26 cellular contexts compared by ENCODE assay signal in genomic region chr2:45203400-45203799, GRCh38.
"Had no signal": no experiment of that assay in that cellular context is flagged by ENCODE, and none has a peak within 500 bp of the region (broad histone marks: within the 10 kb centered on the region; RNA-seq: fewer than 3 reads in every experiment).

No MANE protein-coding gene starts in this region.

- H3K4me3 ChIP-seq: stomach, suprapubic skin, testis, thoracic aorta, thyroid gland, tibial artery, tibial nerve, transverse colon, upper lobe of left lung, upper lobe of right lung, uterus, vagina had no signal

- H3K36me3 ChIP-seq: stomach, suprapubic skin, thoracic aorta, thyroid gland, tibial artery, tibial nerve, transverse colon, upper lobe of left lung, upper lobe of right lung, uterus, vagina had no signal

- DNase-seq: stimulated activated CD4-positive, alpha-beta T cell treated with anti-CD3 and anti-CD28 coated beads, Interleukin-2, amount 100 ng/mL, for 48 hours; stimulated activated CD4-positive, alpha-beta T cell treated with anti-CD3 and anti-CD28 coated beads, Interleukin-4, amount 100 ng/mL, for 1 hour; stimulated activated CD4-positive, alpha-beta T cell treated with anti-CD3 and anti-CD28 coated beads, Interleukin-4, amount 100 ng/mL, for 24 hours; stimulated activated CD4-positive, alpha-beta T cell treated with anti-CD3 and anti-CD28 coated beads, Interleukin-4, amount 100 ng/mL, for 4 hours; stimulated activated CD8-positive, alpha-beta memory T cell treated with anti-CD3 and anti-CD28 coated beads, Interleukin-4, amount 100 ng/mL, for 48 hours; stimulated activated naive B cell treated with anti-CD40 and anti-IgM and Interleukin-4, amounts not matched to agents 10 μg/mL and 1 μg/mL and 100 μg/mL, for 72 hours; stimulated activated naive CD4-positive, alpha-beta T cell; stimulated activated naive CD4-positive, alpha-beta T cell treated with Interleukin-2 at 50 U/mL for 16 hours; stimulated activated naive CD8-positive, alpha-beta T cell treated with anti-CD3 and anti-CD28 coated beads, Interleukin-15, amount 100 ng/mL, for 72 hours; stimulated activated naive CD8-positive, alpha-beta T cell treated with anti-CD3 and anti-CD28 coated beads, Interleukin-15, Interleukin-2, amounts not matched to agents 100 U/mL and 50 U/mL, for 24 hours; stomach; substantia nigra; testis; thyroid gland; tibial artery; transverse colon; upper lobe of left lung; upper lobe of right lung; uterus had no signal

- H3K27me3 ChIP-seq: stomach, suprapubic skin, testis, thyroid gland, tibial artery, tibial nerve, transverse colon, upper lobe of left lung, upper lobe of right lung, uterus, vagina had no signal

- H3K27ac ChIP-seq: stomach, suprapubic skin, testis, thoracic aorta, thyroid gland, tibial artery, tibial nerve, transverse colon, upper lobe of left lung, upper lobe of right lung, uterus, vagina had no signal

- ATAC-seq: stimulated activated effector memory CD8-positive, alpha-beta T cell treated with anti-CD3 and anti-CD28 coated beads, Interleukin-12 subunit alpha, Interleukin-12 subunit beta, amount 100 ng/mL, for 72 hours; stimulated activated memory B cell treated with anti-CD40 and anti-IgM and Interleukin-4, amounts not matched to agents 10 μg/mL and 1 μg/mL and 100 μg/mL, for 72 hours; stimulated activated naive B cell treated with anti-CD40 and anti-IgM and Interleukin-4, amounts not matched to agents 10 μg/mL and 1 μg/mL and 100 μg/mL, for 72 hours; stimulated activated naive CD8-positive, alpha-beta T cell treated with anti-CD3 and anti-CD28 coated beads, Interleukin-15, amount 100 ng/mL, for 72 hours; stimulated activated naive CD8-positive, alpha-beta T cell treated with anti-CD3 and anti-CD28 coated beads, Interleukin-15, Interleukin-2, amounts not matched to agents 100 U/mL and 50 U/mL, for 24 hours; upper lobe of right lung had no signal

- H3K4me1 ChIP-seq: stomach, suprapubic skin, testis, thyroid gland, tibial artery, transverse colon, upper lobe of left lung, upper lobe of right lung, uterus, vagina had no signal

- FAIRE-seq: urothelium cell line had no signal

- H3K9me3 ChIP-seq: suprapubic skin, testis, thyroid gland, transverse colon, upper lobe of left lung, upper lobe of right lung, uterus, vagina had no signal
